In the genomic region with DNA sequence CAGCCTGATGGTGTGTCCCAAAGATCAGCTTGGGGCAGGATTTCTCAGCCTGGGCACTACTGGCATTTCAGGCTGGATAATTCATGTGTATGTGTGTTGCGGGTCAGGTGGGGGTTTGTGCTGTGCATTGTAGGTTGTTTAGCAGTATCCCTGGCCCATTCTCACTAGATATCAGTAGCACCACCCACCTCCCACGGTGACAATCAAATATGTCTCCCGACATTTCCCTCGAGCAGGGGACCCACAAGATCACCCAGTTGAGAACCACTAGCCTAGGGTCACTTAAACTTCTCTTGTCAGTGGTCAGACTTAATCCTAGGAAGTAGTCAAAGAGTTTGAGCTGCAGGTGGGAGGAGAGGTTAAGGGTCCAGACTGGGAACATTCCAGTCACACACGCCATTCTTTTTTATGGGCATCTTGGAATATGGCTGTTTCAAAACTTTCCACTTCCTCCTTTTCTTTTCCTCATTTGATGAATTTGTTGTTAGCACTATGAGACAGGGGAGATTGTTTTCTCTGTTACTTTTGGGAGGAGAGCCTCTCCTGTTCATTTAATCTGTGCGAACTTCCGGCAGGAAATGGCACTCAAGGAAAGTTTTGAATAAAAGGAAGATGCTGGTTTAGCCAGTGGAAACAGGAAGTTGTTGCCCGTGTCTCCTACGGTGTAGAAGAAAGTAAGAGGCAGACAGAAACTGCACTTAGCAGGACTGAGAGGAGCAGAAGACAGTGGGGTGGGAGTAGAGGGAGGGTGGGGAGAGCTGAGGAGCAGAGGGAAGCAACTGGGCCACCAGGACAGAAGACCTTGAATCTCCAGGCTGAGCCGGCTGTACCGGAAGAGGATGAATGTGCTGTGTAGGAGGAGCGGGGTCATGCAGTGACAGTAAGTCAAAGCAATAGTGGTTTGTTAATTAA, we compare ENCODE assay signal across 7 cellular contexts. TPM values are rescaled to one million over a fixed set of nuclear protein-coding genes. Genes with fewer than 3 reads are reported as not detected.
A peak's percentile ranks its signal among the peaks of the same experiment; 100 is the strongest.
DNase-seq lines count a peak whose midpoint lies in the region; ATAC-seq and TF ChIP-seq lines count a peak whose summit lies in the region.

No MANE protein-coding gene starts in this region.

- POLR2A ChIA-PET in activated CD4-positive, alpha-beta T cell treated with anti-CD3 and anti-CD28 coated beads, Interleukin-2, amount 10 ng/mL, durations not matched to agents 7 days and 5 days (lab: Charles Lee), result no interaction called here

- no peak overlapping the region for H3K27ac ChIP-seq in right cardiac atrium (ENCODE audit: low read length)
- H3K27ac ChIP-seq in tibial artery, result no peak overlapping the region

- H3K9me3 Mint-ChIP-seq in activated CD4-positive, alpha-beta T cell treated with anti-CD3 and anti-CD28 coated beads, Interleukin-2, amount 10 ng/mL, durations not matched to agents 7 days and 5 days, result peaks cover 2% of the 10 kb centered on the region
- no peaks in the 10 kb centered on the region for H3K9me3 Mint-ChIP-seq in stimulated activated memory B cell treated with anti-CD40 and anti-IgM and Interleukin-4, amounts not matched to agents 10 μg/mL and 1 μg/mL and 100 μg/mL, for 72 hours

- ATAC-seq in right cardiac atrium, result peak; percentile 63 to 82
- ATAC-seq in stimulated activated memory B cell treated with anti-CD40 and anti-IgM and Interleukin-4, amounts not matched to agents 10 μg/mL and 1 μg/mL and 100 μg/mL, for 72 hours, result peak; percentile 71

- peak overlapping the region; percentile 91 for H3K27ac Mint-ChIP-seq in activated CD4-positive, alpha-beta T cell treated with anti-CD3 and anti-CD28 coated beads, Interleukin-2, amount 10 ng/mL, durations not matched to agents 7 days and 5 days
- H3K27ac Mint-ChIP-seq in stimulated activated memory B cell treated with anti-CD40 and anti-IgM and Interleukin-4, amounts not matched to agents 10 μg/mL and 1 μg/mL and 100 μg/mL, for 72 hours, result peak overlapping the region; percentile 58

- H3K27me3 ChIP-seq in right cardiac atrium (ENCODE audit: control insufficient read depth, insufficient read depth), result no peaks in the 10 kb centered on the region
- H3K27me3 ChIP-seq in tibial artery, result no peaks in the 10 kb centered on the region

- H3K9me3 ChIP-seq in right cardiac atrium (ENCODE audit: control insufficient read depth, low read length), result no peaks in the 10 kb centered on the region
- H3K9me3 ChIP-seq in tibial artery, result no peaks in the 10 kb centered on the region

- 61% methylated on average over 12 of the region's 12 CpGs for WGBS in right cardiac atrium

- no peaks in the 10 kb centered on the region for H3K4me1 ChIP-seq in right cardiac atrium (ENCODE audit: control insufficient read depth, insufficient read depth, low read length)
- H3K4me1 ChIP-seq in tibial artery, result no peaks in the 10 kb centered on the region

- intact Hi-C loops in right cardiac atrium (cut with DNase I), result no loop called here
- intact Hi-C loops in tibial artery (cut with DNase I; ENCODE audit: low total_unique reads), result no loop called here

- H3K4me1 Mint-ChIP-seq in activated CD4-positive, alpha-beta T cell treated with anti-CD3 and anti-CD28 coated beads, Interleukin-2, amount 10 ng/mL, durations not matched to agents 7 days and 5 days, result peaks cover 13% of the 10 kb centered on the region
- peaks cover 28% of the 10 kb centered on the region for H3K4me1 Mint-ChIP-seq in stimulated activated memory B cell treated with anti-CD40 and anti-IgM and Interleukin-4, amounts not matched to agents 10 μg/mL and 1 μg/mL and 100 μg/mL, for 72 hours

- peak overlapping the region; percentile 17 for H3K4me3 ChIP-seq in right cardiac atrium (ENCODE audit: low read length)
- peak overlapping the region in 1 of 2 donors; percentile 6 for H3K4me3 ChIP-seq in tibial artery

- no peak for TF ChIP-seq CTCF in tibial artery (IDR thresholded peaks at IDR 0.05)

- peak overlapping the region; percentile 66 for H3K4me3 Mint-ChIP-seq in activated CD4-positive, alpha-beta T cell treated with anti-CD3 and anti-CD28 coated beads, Interleukin-2, amount 10 ng/mL, durations not matched to agents 7 days and 5 days
- peak overlapping the region; percentile 69 for H3K4me3 Mint-ChIP-seq in stimulated activated memory B cell treated with anti-CD40 and anti-IgM and Interleukin-4, amounts not matched to agents 10 μg/mL and 1 μg/mL and 100 μg/mL, for 72 hours

- H3K27me3 Mint-ChIP-seq in activated CD4-positive, alpha-beta T cell treated with anti-CD3 and anti-CD28 coated beads, Interleukin-2, amount 10 ng/mL, durations not matched to agents 7 days and 5 days, result peaks cover 2% of the 10 kb centered on the region
- H3K27me3 Mint-ChIP-seq in stimulated activated memory B cell treated with anti-CD40 and anti-IgM and Interleukin-4, amounts not matched to agents 10 μg/mL and 1 μg/mL and 100 μg/mL, for 72 hours, result no peaks in the 10 kb centered on the region

- no peaks in the 10 kb centered on the region for H3K36me3 Mint-ChIP-seq in activated CD4-positive, alpha-beta T cell treated with anti-CD3 and anti-CD28 coated beads, Interleukin-2, amount 10 ng/mL, durations not matched to agents 7 days and 5 days (ENCODE audit: low read depth)
- H3K36me3 Mint-ChIP-seq in stimulated activated memory B cell treated with anti-CD40 and anti-IgM and Interleukin-4, amounts not matched to agents 10 μg/mL and 1 μg/mL and 100 μg/mL, for 72 hours, result no peaks in the 10 kb centered on the region

- H3K36me3 ChIP-seq in tibial artery, result no peaks in the 10 kb centered on the region

- DNase-seq in KG1 (lab: John Stamatoyannopoulos, UW) (peak; percentile 34), right cardiac atrium (no peak), D341Med (ENCODE audit: low spot score) (no peak), NCI-H146 treated with DMSO at 0.1 percent for 48 hours (lab: John Stamatoyannopoulos, UW; ENCODE audit: unreplicated experiment) (no peak), tibial artery (no peak)
- peak; percentile 14 for DNase-seq in activated CD4-positive, alpha-beta T cell treated with anti-CD3 and anti-CD28 coated beads, Interleukin-2, amount 10 ng/mL, durations not matched to agents 7 days and 5 days

- CTCF ChIA-PET in activated CD4-positive, alpha-beta T cell treated with anti-CD3 and anti-CD28 coated beads, Interleukin-2, amount 10 ng/mL, durations not matched to agents 7 days and 5 days (lab: Charles Lee), result interaction anchor here (1.7 kb wide), 1 partner anchor 18 kb away, joined by 4 read pairs; a partner anchor contains a TSS

RNA-seq across cellular contexts. Expression of a gene that starts 17.6 kb away (rescaled TPM):
- 10 to 100 TPM; 11.8 to 13.6 TPM for total RNA-seq in activated CD4-positive, alpha-beta T cell treated with anti-CD3 and anti-CD28 coated beads, Interleukin-2, amount 10 ng/mL, durations not matched to agents 7 days and 5 days
- 1 to 10 TPM; 6.7 to 9.5 (median 9.0) TPM for total RNA-seq in right cardiac atrium
- polyA plus RNA-seq in right cardiac atrium, result 5.7 TPM

Comparison
In these comparisons a context has a peak if more than half of its experiments do, and no peak if none do; other contexts are left out.
1. DNase-seq: peak in KG1 (single experiment) and activated CD4-positive, alpha-beta T cell treated with anti-CD3 and anti-CD28 coated beads, Interleukin-2, amount 10 ng/mL, durations not matched to agents 7 days and 5 days (single experiment); none in right cardiac atrium (0 of 3), D341Med (single experiment), NCI-H146 treated with DMSO at 0.1 percent for 48 hours (single experiment) and tibial artery (0 of 2).